Comparison of ENCODE assay signal across 27 cellular contexts in the genomic region with DNA sequence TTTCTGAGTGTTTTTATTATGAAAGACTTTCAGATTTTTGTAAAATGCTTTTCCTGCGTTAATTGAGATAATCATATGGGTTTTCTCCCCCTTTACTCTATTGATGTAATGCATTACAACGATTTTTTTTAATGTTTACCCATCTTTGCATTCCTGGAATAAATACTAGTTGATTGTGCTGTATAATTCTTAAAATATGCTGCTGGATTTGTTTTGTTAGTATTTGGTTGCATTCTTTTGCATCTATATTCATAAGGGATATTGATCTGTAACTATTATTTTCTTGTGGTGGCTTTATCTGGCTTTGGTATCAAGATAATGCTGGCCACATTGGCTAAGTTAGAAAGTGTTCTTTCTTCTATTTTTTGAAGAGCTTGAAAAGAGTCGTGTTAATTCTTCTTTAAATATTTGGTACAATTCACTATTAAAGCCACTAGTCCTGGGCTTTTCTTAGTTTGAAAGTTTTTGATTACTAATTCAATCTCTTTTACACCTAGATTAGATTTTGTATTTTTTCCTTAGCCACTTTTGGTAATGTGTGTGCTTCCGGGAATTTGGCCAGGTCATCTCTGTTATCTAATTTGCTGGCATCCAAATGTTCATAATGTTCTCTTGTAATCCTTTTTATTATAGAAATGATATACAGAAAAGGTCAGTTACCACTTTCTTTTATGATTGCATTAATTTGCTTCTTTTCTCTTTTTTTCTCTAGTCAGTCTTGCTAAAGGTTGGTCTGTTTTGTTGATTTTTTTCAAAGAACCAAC. TPM values are rescaled to one million over a fixed set of nuclear protein-coding genes. Genes with fewer than 3 reads are reported as not detected.
"Had no signal": no experiment of that assay in that cellular context is flagged by ENCODE, and none has a peak within 500 bp of the region (broad histone marks: within the 10 kb centered on the region; RNA-seq: fewer than 3 reads in every experiment).

No MANE protein-coding gene starts in this region.

- H3K27me3 ChIP-seq: colonic mucosa, neural progenitor cell, ovary, spleen, testis, transverse colon had no signal

- DNase-seq: colonic mucosa; effector CD4-positive, alpha-beta T cell; foreskin keratinocyte; immature natural killer cell; kidney; left cardiac atrium; left ventricle myocardium inferior; lower lobe of right lung; natural killer cell; nucleus accumbens; ovary; psoas muscle; spleen; stimulated activated CD4-positive, alpha-beta T cell treated with anti-CD3 and anti-CD28 coated beads, Interleukin-15, amount 100 ng/mL, for 24 hours; stimulated activated CD4-positive, alpha-beta T cell treated with anti-CD3 and anti-CD28 coated beads, Interleukin-1b, Interleukin-23, amount 100 ng/mL, for 48 hours; stimulated activated CD4-positive, alpha-beta T cell treated with anti-CD3 and anti-CD28 coated beads, Interleukin-4, amount 100 ng/mL, for 24 hours; stimulated activated naive CD8-positive, alpha-beta T cell treated with anti-CD3 and anti-CD28 coated beads, Interleukin-15, amount 100 ng/mL, for 72 hours; testis; transverse colon had no signal

- H3K9ac ChIP-seq: neural progenitor cell had no signal

- H2AFZ ChIP-seq: neural progenitor cell had no signal

- H3K9me3 ChIP-seq: colonic mucosa, left ventricle myocardium inferior, lower lobe of right lung, ovary, psoas muscle, spleen, testis, transverse colon had no signal

- ATAC-seq: esophagus mucosa; foreskin keratinocyte; left cardiac atrium; lower lobe of right lung; natural killer cell; psoas muscle; sciatic nerve; stimulated activated memory B cell treated with anti-CD40 and anti-IgM and Interleukin-4, amounts not matched to agents 10 μg/mL and 1 μg/mL and 100 μg/mL, for 72 hours; stimulated activated naive CD8-positive, alpha-beta T cell treated with anti-CD3 and anti-CD28 coated beads, Interleukin-15, amount 100 ng/mL, for 72 hours had no signal

- H3K4me2 ChIP-seq: neural progenitor cell had no signal

- H3K27ac Mint-ChIP-seq: immature natural killer cell; memory B cell; mesothelial cell of epicardium; natural killer cell; neural progenitor cell; stimulated activated memory B cell treated with anti-CD40 and anti-IgM and Interleukin-4, amounts not matched to agents 10 μg/mL and 1 μg/mL and 100 μg/mL, for 72 hours; stimulated activated naive CD8-positive, alpha-beta T cell treated with anti-CD3 and anti-CD28 coated beads, Interleukin-15, amount 100 ng/mL, for 72 hours had no signal

- H3K4me1 Mint-ChIP-seq: immature natural killer cell; memory B cell; natural killer cell; neural progenitor cell; stimulated activated memory B cell treated with anti-CD40 and anti-IgM and Interleukin-4, amounts not matched to agents 10 μg/mL and 1 μg/mL and 100 μg/mL, for 72 hours; stimulated activated naive CD8-positive, alpha-beta T cell treated with anti-CD3 and anti-CD28 coated beads, Interleukin-15, amount 100 ng/mL, for 72 hours had no signal

- H3K36me3 Mint-ChIP-seq: immature natural killer cell; memory B cell; mesothelial cell of epicardium; natural killer cell; neural progenitor cell; stimulated activated memory B cell treated with anti-CD40 and anti-IgM and Interleukin-4, amounts not matched to agents 10 μg/mL and 1 μg/mL and 100 μg/mL, for 72 hours had no signal

- H3K36me3 ChIP-seq: colonic mucosa, left ventricle myocardium inferior, lower lobe of right lung, neural progenitor cell, ovary, spleen, transverse colon had no signal

- H3K27ac ChIP-seq: colonic mucosa, foreskin keratinocyte, left ventricle myocardium inferior, lower lobe of right lung, neural progenitor cell, ovary, psoas muscle, spleen, testis, transverse colon had no signal

- H3K4me3 Mint-ChIP-seq: immature natural killer cell; memory B cell; mesothelial cell of epicardium; natural killer cell; neural progenitor cell; stimulated activated memory B cell treated with anti-CD40 and anti-IgM and Interleukin-4, amounts not matched to agents 10 μg/mL and 1 μg/mL and 100 μg/mL, for 72 hours; stimulated activated naive CD8-positive, alpha-beta T cell treated with anti-CD3 and anti-CD28 coated beads, Interleukin-15, amount 100 ng/mL, for 72 hours had no signal

- H3K9me3 Mint-ChIP-seq: memory B cell; mesothelial cell of epicardium; neural progenitor cell; stimulated activated memory B cell treated with anti-CD40 and anti-IgM and Interleukin-4, amounts not matched to agents 10 μg/mL and 1 μg/mL and 100 μg/mL, for 72 hours; stimulated activated naive CD8-positive, alpha-beta T cell treated with anti-CD3 and anti-CD28 coated beads, Interleukin-15, amount 100 ng/mL, for 72 hours had no signal

- H3K4me3 ChIP-seq: colonic mucosa, left ventricle myocardium inferior, lower lobe of right lung, neural progenitor cell, ovary, psoas muscle, spleen, testis, transverse colon had no signal

- H3K4me1 ChIP-seq: colonic mucosa, foreskin keratinocyte, lower lobe of right lung, neural progenitor cell, psoas muscle, spleen, testis, transverse colon had no signal

RNA-seq across cellular contexts. Expression of a gene that starts 29.8 kb away (rescaled TPM):
- total RNA-seq: foreskin keratinocyte, myocyte, natural killer cell had no signal
- polyA plus RNA-seq: fibroblast of lung, foreskin keratinocyte had no signal
